Comparison of ENCODE assay signal across 1 cellular context in the genomic region with DNA sequence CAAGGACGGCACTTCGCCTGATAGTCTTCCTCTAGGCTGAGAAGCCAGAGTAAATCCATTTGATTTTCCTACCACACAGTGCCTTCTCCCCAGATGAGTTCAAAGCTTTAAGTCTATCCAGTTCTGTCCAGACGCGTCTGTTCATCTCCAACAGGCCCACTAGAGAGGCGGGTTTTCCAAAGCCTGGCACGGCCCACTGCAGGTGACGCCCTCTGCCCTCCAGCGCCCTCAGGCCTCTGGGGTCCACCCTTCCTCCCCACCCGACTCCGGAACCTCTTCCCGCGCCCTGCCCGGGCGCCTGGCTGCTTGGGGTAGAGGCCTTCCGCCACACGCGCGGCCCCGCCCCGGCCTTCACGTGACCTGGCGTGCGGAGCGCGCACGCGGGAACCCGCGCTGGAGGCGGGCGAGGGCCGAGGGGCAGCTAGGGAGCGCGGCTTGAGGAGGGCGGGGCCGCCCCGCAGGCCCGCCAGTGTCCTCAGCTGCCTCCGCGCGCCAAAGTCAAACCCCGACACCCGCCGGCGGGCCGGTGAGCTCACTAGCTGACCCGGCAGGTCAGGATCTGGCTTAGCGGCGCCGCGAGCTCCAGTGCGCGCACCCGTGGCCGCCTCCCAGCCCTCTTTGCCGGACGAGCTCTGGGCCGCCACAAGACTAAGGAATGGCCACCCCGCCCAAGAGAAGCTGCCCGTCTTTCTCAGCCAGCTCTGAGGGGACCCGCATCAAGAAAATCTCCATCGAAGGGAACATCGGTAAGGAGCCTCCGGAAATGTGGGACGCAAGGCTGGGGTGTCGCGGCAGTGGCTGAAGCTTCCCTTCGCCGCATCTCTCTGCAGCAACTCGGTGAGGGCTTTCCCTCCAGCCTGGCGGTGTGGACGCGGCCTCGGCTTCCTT.
TF ChIP-seq lines count a peak whose summit lies in the region.

DCK (plus strand) TSS at position 469 of the 888 bp plus-strand sequence; CDS start at position 656, 187 bp downstream.

TF ChIP-seq in GM12878, 131 proteins besides CTCF, POLR2A, EP300 and RAD21 (continued from another document and continues in another):
- TF ChIP-seq, protein P1, sequence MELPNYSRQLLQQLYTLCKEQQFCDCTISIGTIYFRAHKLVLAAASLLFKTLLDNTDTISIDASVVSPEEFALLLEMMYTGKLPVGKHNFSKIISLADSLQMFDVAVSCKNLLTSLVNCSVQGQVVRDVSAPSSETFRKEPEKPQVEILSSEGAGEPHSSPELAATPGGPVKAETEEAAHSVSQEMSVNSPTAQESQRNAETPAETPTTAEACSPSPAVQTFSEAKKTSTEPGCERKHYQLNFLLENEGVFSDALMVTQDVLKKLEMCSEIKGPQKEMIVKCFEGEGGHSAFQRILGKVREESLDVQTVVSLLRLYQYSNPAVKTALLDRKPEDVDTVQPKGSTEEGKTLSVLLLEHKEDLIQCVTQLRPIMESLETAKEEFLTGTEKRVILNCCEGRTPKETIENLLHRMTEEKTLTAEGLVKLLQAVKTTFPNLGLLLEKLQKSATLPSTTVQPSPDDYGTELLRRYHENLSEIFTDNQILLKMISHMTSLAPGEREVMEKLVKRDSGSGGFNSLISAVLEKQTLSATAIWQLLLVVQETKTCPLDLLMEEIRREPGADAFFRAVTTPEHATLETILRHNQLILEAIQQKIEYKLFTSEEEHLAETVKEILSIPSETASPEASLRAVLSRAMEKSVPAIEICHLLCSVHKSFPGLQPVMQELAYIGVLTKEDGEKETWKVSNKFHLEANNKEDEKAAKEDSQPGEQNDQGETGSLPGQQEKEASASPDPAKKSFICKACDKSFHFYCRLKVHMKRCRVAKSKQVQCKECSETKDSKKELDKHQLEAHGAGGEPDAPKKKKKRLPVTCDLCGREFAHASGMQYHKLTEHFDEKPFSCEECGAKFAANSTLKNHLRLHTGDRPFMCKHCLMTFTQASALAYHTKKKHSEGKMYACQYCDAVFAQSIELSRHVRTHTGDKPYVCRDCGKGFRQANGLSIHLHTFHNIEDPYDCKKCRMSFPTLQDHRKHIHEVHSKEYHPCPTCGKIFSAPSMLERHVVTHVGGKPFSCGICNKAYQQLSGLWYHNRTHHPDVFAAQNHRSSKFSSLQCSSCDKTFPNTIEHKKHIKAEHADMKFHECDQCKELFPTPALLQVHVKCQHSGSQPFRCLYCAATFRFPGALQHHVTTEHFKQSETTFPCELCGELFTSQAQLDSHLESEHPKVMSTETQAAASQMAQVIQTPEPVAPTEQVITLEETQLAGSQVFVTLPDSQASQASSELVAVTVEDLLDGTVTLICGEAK (IDR thresholded peaks at IDR 0.05; ENCODE audit: borderline replicate concordance), result peak; percentile 40; the same call in 1 of the 2 replicates
- TF ChIP-seq TARDBP (IDR thresholded peaks at IDR 0.05; ENCODE audit: borderline replicate concordance) (0 out of 2 replicates have a peak, but pooled peaks have one; percentile 20), ZNF217 (IDR thresholded peaks at IDR 0.05) (no peak), STAT3 (IDR thresholded peaks at IDR 0.05; ENCODE audit: low read depth, low read length) (no peak), E4F1 (IDR thresholded peaks at IDR 0.05; ENCODE audit: borderline replicate concordance, partially characterized antibody) (no peak), SPI1 (IDR thresholded peaks at IDR 0.05; ENCODE audit: borderline replicate concordance, insufficient read depth, low read depth, low read length) (0 out of 2 replicates have a peak, but pooled peaks have one; percentile 2), ASH2L (IDR thresholded peaks at IDR 0.05; ENCODE audit: borderline replicate concordance, low read depth) (no peak), CBFB (IDR thresholded peaks at IDR 0.05; ENCODE audit: low read depth) (peak; percentile 72), SMAD1 (IDR thresholded peaks at IDR 0.05; ENCODE audit: low read depth, partially characterized antibody) (no peak), CUX1 (IDR thresholded peaks at IDR 0.05; ENCODE audit: insufficient replicate concordance, low read depth, low read length) (no peak), CEBPB (IDR thresholded peaks at IDR 0.05; ENCODE audit: borderline replicate concordance in 1 of 2, low read depth in 2 of 2, low read length in 2 of 2) (no peak), CHD2 (IDR thresholded peaks at IDR 0.05; ENCODE audit: borderline replicate concordance, low read depth, low read length) (peak; percentile 42; the same call in 1 of the 2 replicates), MEF2A (IDR thresholded peaks at IDR 0.05; ENCODE audit: insufficient read depth, low read depth, low read length) (0 out of 2 replicates have a peak, but pooled peaks have one; percentile 8), ZNF207 (IDR thresholded peaks at IDR 0.05; ENCODE audit: borderline replicate concordance) (peak; percentile 65), TCF7 (IDR thresholded peaks at IDR 0.05; ENCODE audit: borderline replicate concordance) (no peak), SP1 (IDR thresholded peaks at IDR 0.05; ENCODE audit: low read depth, low read length) (no peak), ATF7 (IDR thresholded peaks at IDR 0.05; ENCODE audit: low read depth) (no peak), GATAD2B (conservative IDR thresholded peaks at IDR 0.05; ENCODE audit: low read depth) (peak; percentile 83), ZNF622 (IDR thresholded peaks at IDR 0.05) (no peak), RELA (IDR thresholded peaks at IDR 0.05; ENCODE audit: borderline replicate concordance, partially characterized antibody) (peak; percentile 55), HDAC6 (IDR thresholded peaks at IDR 0.05; ENCODE audit: unreplicated experiment) (peak; percentile 39), PAX8 (IDR thresholded peaks at IDR 0.05) (no peak), BACH1 (IDR thresholded peaks at IDR 0.05; ENCODE audit: borderline replicate concordance) (peak; percentile 69; the same call in 1 of the 2 replicates), CEBPZ (IDR thresholded peaks at IDR 0.05; ENCODE audit: low read depth, low read length) (no peak)
- TF ChIP-seq, protein P2, sequence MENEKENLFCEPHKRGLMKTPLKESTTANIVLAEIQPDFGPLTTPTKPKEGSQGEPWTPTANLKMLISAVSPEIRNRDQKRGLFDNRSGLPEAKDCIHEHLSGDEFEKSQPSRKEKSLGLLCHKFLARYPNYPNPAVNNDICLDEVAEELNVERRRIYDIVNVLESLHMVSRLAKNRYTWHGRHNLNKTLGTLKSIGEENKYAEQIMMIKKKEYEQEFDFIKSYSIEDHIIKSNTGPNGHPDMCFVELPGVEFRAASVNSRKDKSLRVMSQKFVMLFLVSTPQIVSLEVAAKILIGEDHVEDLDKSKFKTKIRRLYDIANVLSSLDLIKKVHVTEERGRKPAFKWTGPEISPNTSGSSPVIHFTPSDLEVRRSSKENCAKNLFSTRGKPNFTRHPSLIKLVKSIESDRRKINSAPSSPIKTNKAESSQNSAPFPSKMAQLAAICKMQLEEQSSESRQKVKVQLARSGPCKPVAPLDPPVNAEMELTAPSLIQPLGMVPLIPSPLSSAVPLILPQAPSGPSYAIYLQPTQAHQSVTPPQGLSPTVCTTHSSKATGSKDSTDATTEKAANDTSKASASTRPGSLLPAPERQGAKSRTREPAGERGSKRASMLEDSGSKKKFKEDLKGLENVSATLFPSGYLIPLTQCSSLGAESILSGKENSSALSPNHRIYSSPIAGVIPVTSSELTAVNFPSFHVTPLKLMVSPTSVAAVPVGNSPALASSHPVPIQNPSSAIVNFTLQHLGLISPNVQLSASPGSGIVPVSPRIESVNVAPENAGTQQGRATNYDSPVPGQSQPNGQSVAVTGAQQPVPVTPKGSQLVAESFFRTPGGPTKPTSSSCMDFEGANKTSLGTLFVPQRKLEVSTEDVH (IDR thresholded peaks at IDR 0.05; ENCODE audit: low read depth, partially characterized antibody), result no peak
- TF ChIP-seq, protein P3, sequence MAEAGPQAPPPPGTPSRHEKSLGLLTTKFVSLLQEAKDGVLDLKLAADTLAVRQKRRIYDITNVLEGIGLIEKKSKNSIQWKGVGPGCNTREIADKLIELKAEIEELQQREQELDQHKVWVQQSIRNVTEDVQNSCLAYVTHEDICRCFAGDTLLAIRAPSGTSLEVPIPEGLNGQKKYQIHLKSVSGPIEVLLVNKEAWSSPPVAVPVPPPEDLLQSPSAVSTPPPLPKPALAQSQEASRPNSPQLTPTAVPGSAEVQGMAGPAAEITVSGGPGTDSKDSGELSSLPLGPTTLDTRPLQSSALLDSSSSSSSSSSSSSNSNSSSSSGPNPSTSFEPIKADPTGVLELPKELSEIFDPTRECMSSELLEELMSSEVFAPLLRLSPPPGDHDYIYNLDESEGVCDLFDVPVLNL (IDR thresholded peaks at IDR 0.05; ENCODE audit: low read depth, low read length), result peak; percentile 93
- TF ChIP-seq, protein P4, sequence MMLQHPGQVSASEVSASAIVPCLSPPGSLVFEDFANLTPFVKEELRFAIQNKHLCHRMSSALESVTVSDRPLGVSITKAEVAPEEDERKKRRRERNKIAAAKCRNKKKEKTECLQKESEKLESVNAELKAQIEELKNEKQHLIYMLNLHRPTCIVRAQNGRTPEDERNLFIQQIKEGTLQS (IDR thresholded peaks at IDR 0.05; ENCODE audit: borderline replicate concordance, extremely low read depth, low read depth, low read length), result peak; percentile 88
